Comparison of ENCODE assay signal across 8 cellular contexts in genomic region chr3:48472923-48473616, GRCh38. TPM values are rescaled to one million over a fixed set of nuclear protein-coding genes. Genes with fewer than 3 reads are reported as not detected.
DNase-seq lines count a peak whose midpoint lies in the region; ATAC-seq and TF ChIP-seq lines count a peak whose summit lies in the region.

No MANE protein-coding gene starts in this region.

- peaks cover 33% of the 10 kb centered on the region for H3K4me1 Mint-ChIP-seq in GM23338

- peaks cover 8% of the 10 kb centered on the region for H3K79me1 ChIP-seq in neuronal stem cell (ENCODE audit: low read depth, low read length)

- H2BK15ac ChIP-seq in neuronal stem cell (ENCODE audit: low read length), result peak overlapping the region; percentile 96

- H3K4me3 Mint-ChIP-seq in GM23338, result peak overlapping the region; percentile 91

- H3K36me3 ChIP-seq in ES-I3 (ENCODE audit: insufficient read depth, low read length) (no peaks in the 10 kb centered on the region), GM23338 (ENCODE audit: insufficient read depth) (0 out of 2 replicates have a peak, but pooled peaks cover 2% of the 10 kb centered on the region), gastroesophageal sphincter (peaks cover 0 to 45% of the 10 kb centered on the region in 2 donors), neuronal stem cell (replicated peaks in 1 of 2; ENCODE audit: control insufficient read depth in 2 of 2, insufficient read depth in 2 of 2, low read length in 2 of 2) (peaks cover 14 to 26% of the 10 kb centered on the region in 2 donors), subcutaneous abdominal adipose tissue (ENCODE audit: control insufficient read depth in 5 of 5, insufficient read depth in 5 of 5, low read length in 5 of 5) (peaks cover 0 to 37% (median 25%) of the 10 kb centered on the region in 5 donors)

- H3K4me2 ChIP-seq in GM23338, result peak overlapping the region; percentile 78
- peak overlapping the region; percentile 72 for H3K4me2 ChIP-seq in neuronal stem cell (ENCODE audit: insufficient read depth, low read length, poor library complexity, severe bottlenecking)

- no peak overlapping the region for H4K91ac ChIP-seq in neuronal stem cell (ENCODE audit: low read depth, low read length, poor library complexity)

- peak overlapping the region; percentile 81 for H3K9ac ChIP-seq in ES-I3 (ENCODE audit: low read depth, low read length)
- peak overlapping the region; percentile 64 for H3K9ac ChIP-seq in neuronal stem cell (ENCODE audit: low read depth, low read length, poor library complexity)
- peak overlapping the region; percentile 87 to 99 (median 94) for H3K9ac ChIP-seq in subcutaneous abdominal adipose tissue (ENCODE audit: low read length in 5 of 5)

- peak overlapping the region; percentile 73 for H2BK120ac ChIP-seq in neuronal stem cell (ENCODE audit: low read depth, low read length)

- peaks cover 11% of the 10 kb centered on the region; the same call in 1 of the 2 replicates for H3F3A ChIP-seq in GM23338 (replicated peaks; ENCODE audit: low read depth)

- no peak overlapping the region for H3K23ac ChIP-seq in neuronal stem cell (ENCODE audit: low read depth, low read length, poor library complexity)

- no peaks in the 10 kb centered on the region for H4K20me1 ChIP-seq in GM23338 (replicated peaks; ENCODE audit: insufficient read depth)

- peaks cover 28% of the 10 kb centered on the region for H3K27me3 Mint-ChIP-seq in GM23338 (ENCODE audit: insufficient read depth, low read depth, poor library complexity)

- DNase-seq in GM23338 (ENCODE audit: low spot score), result peak; percentile 99
- DNase-seq in Kasumi-1 (lab: John Stamatoyannopoulos, UW), result peak; percentile 97 to 98
- peak; percentile 98 for DNase-seq in SIG-M5 treated with dmso at 0.1 percent for 504 hours (lab: John Stamatoyannopoulos, UW; ENCODE audit: unreplicated experiment)
- peak; percentile 59 to 94 (median 78) for DNase-seq in activated naive CD4-positive, alpha-beta T cell (lab: John Stamatoyannopoulos, UW)
- DNase-seq in neuronal stem cell (ENCODE audit: low spot score), result peak; percentile 84

- WGBS in gastroesophageal sphincter (ENCODE audit: low coverage in 1 of 2), 2 donors, result 10 to 14% methylated on average over 1 to 8 of the region's 17 CpGs
- WGBS in neuronal stem cell (ENCODE audit: extremely low coverage in 2 of 2, insufficient read length in 2 of 2, insufficient replicate concordance in 1 of 2), 2 donors, result no CpG with 5 or more reads among the region's 17 CpGs

- peak overlapping the region; percentile 99 for H3K27ac Mint-ChIP-seq in GM23338

- ATAC-seq in GM23338 (peak; percentile 76), gastroesophageal sphincter (peak; percentile 94)

- peaks cover 24% of the 10 kb centered on the region for H3K79me2 ChIP-seq in GM23338 (replicated peaks; ENCODE audit: insufficient read depth)

- no peak overlapping the region for H3K14ac ChIP-seq in neuronal stem cell (ENCODE audit: low read length)

- H3K4ac ChIP-seq in neuronal stem cell (ENCODE audit: low read length), result no peak overlapping the region

- H2AFZ ChIP-seq in GM23338 (no peak overlapping the region; the same call in 1 of the 2 replicates), neuronal stem cell (ENCODE audit: low read length) (peak overlapping the region; percentile 84)

- TF ChIP-seq POLR2A in gastroesophageal sphincter (IDR thresholded peaks at IDR 0.05), result peak; percentile 48 to 50

- H3K27ac ChIP-seq in GM23338 (ENCODE audit: low read depth) (peak overlapping the region; percentile 98), gastroesophageal sphincter (peak overlapping the region; percentile 90 to 99 (median 95)), neuronal stem cell (replicated peaks; ENCODE audit: low read length) (peak overlapping the region; percentile 79), subcutaneous abdominal adipose tissue (ENCODE audit: low read depth, low read length) (peak overlapping the region; percentile 97)

- no peak overlapping the region for H2BK12ac ChIP-seq in neuronal stem cell (ENCODE audit: low read length)

- TF ChIP-seq CTCF in GM23338 (conservative IDR thresholded peaks at IDR 0.05; ENCODE audit: low read depth in 2 of 2), result peak; percentile 61 to 73
- peak in 3 of 4 experiments; percentile 44 to 62 (median 54) for TF ChIP-seq CTCF in gastroesophageal sphincter (IDR thresholded peaks at IDR 0.05)

- no peaks in the 10 kb centered on the region for H3K9me2 ChIP-seq in GM23338 (ENCODE audit: insufficient read depth)

- H3K9me3 ChIP-seq in ES-I3 (ENCODE audit: control insufficient read depth, insufficient read depth, low read length) (no peaks in the 10 kb centered on the region), gastroesophageal sphincter (no peaks in the 10 kb centered on the region), neuronal stem cell (replicated peaks in 1 of 2; ENCODE audit: control insufficient read depth in 2 of 2, insufficient read depth in 1 of 2, low read depth in 1 of 2, low read length in 2 of 2) (no peaks in the 10 kb centered on the region), subcutaneous abdominal adipose tissue (ENCODE audit: control insufficient read depth in 5 of 5, low read length in 5 of 5) (no peaks in the 10 kb centered on the region)

- peak overlapping the region; percentile 86 for H3K18ac ChIP-seq in neuronal stem cell (ENCODE audit: low read length)

- H3K36me3 Mint-ChIP-seq in GM23338 (ENCODE audit: low read depth), result peaks cover 24% of the 10 kb centered on the region

- peak overlapping the region; percentile 60 for H3K4me3 ChIP-seq in GM23338
- peak overlapping the region; percentile 69 to 75 for H3K4me3 ChIP-seq in gastroesophageal sphincter
- H3K4me3 ChIP-seq in neuronal stem cell (ENCODE audit: low read length in 2 of 2), result peak overlapping the region; percentile 76 to 81
- H3K4me3 ChIP-seq in subcutaneous abdominal adipose tissue (ENCODE audit: low read depth in 1 of 5, low read length in 5 of 5), result peak overlapping the region; percentile 83 to 99 (median 97)

- no peak overlapping the region for H4K8ac ChIP-seq in neuronal stem cell (ENCODE audit: low read depth, low read length)

- peak overlapping the region; percentile 56 for H2BK5ac ChIP-seq in neuronal stem cell (ENCODE audit: low read length)

- H3K4me1 ChIP-seq in ES-I3 (ENCODE audit: insufficient read depth, low read length) (peaks cover 14% of the 10 kb centered on the region), GM23338 (ENCODE audit: insufficient read depth) (peaks cover 26% of the 10 kb centered on the region), gastroesophageal sphincter (peaks cover 0 to 55% (median 45%) of the 10 kb centered on the region in 3 donors), neuronal stem cell (ENCODE audit: control insufficient read depth in 2 of 2, insufficient read depth in 1 of 2, low read depth in 1 of 2, low read length in 2 of 2) (peaks cover 11 to 14% of the 10 kb centered on the region in 2 donors), subcutaneous abdominal adipose tissue (ENCODE audit: control insufficient read depth in 5 of 5, insufficient read depth in 5 of 5, low read length in 5 of 5) (peaks cover 8 to 54% (median 47%) of the 10 kb centered on the region in 5 donors)

- no peak for TF ChIP-seq EP300 in gastroesophageal sphincter (IDR thresholded peaks at IDR 0.05)

- H3K27me3 ChIP-seq in GM23338 (ENCODE audit: insufficient read depth), result no peaks in the 10 kb centered on the region
- no peaks in the 10 kb centered on the region for H3K27me3 ChIP-seq in gastroesophageal sphincter
- no peaks in the 10 kb centered on the region for H3K27me3 ChIP-seq in neuronal stem cell (ENCODE audit: control insufficient read depth in 3 of 3, insufficient read depth in 3 of 3, low read depth in 1 of 3, low read length in 3 of 3)
- no peaks in the 10 kb centered on the region for H3K27me3 ChIP-seq in subcutaneous abdominal adipose tissue (ENCODE audit: control insufficient read depth in 5 of 5, insufficient read depth in 4 of 5, low read length in 5 of 5)

- H2AK5ac ChIP-seq in neuronal stem cell (ENCODE audit: low read depth, low read length), result peak overlapping the region; percentile 86

- H3K9me3 Mint-ChIP-seq in GM23338, result peaks cover 4% of the 10 kb centered on the region

TF ChIP-seq in GM23338, 12 proteins besides CTCF, POLR2A, EP300 and RAD21 (continues in another document):
- TF ChIP-seq POLR2AphosphoS5 (IDR thresholded peaks at IDR 0.05; ENCODE audit: low read depth) (peak; percentile 50), CREB1 (CRISPR knock-in tag; IDR thresholded peaks at IDR 0.05; ENCODE audit: low read depth) (peak; percentile 90), EZH2phosphoT487 (IDR thresholded peaks at IDR 0.05; ENCODE audit: unreplicated experiment) (no peak)

RNA-seq across cellular contexts. Expression of gene ATRIP, which starts 26.5 kb away (rescaled TPM):
- total RNA-seq in GM23338 (2014; rRNA removed; shearing (Covaris generic)), result 17.3 and 17.6 TPM in 2 replicates
- 5.8 and 6.1 TPM in 2 replicates for polyA plus RNA-seq in GM23338 (2016; fragmentation: Nextera tagmentation; extraction: Ambion mirVana)
- total RNA-seq in gastroesophageal sphincter, result 1 to 10 TPM; 3.0 to 6.8 (median 5.2) TPM
- polyA plus RNA-seq in neuronal stem cell (2013, experiment 1 of 2), result 12.1 TPM
- 12.0 TPM for polyA plus RNA-seq in neuronal stem cell (2013, experiment 2 of 2)

RNA-seq across cellular contexts. Expression of gene SHISA5, which starts 30.9 kb away (rescaled TPM):
- total RNA-seq in GM23338 (2014; rRNA removed; shearing (Covaris generic)), result 148 and 166 TPM in 2 replicates
- 146 and 167 TPM in 2 replicates for polyA plus RNA-seq in GM23338 (2016; fragmentation: Nextera tagmentation; extraction: Ambion mirVana)
- 100 to 1,000 TPM in 3 of 4 donors, 10 to 100 TPM in 1; 98.2 to 191 (median 122) TPM for total RNA-seq in gastroesophageal sphincter
- polyA plus RNA-seq in neuronal stem cell (2013, experiment 1 of 2), result 179 TPM
- polyA plus RNA-seq in neuronal stem cell (2013, experiment 2 of 2), result 192 TPM

RNA-seq across cellular contexts. Expression of gene TMA7, which starts 33.0 kb away (rescaled TPM):
- total RNA-seq in GM23338 (2014; rRNA removed; shearing (Covaris generic)), result 362 and 419 TPM in 2 replicates
- polyA plus RNA-seq in GM23338 (2016; fragmentation: Nextera tagmentation; extraction: Ambion mirVana), result 2,089 and 2,333 TPM in 2 replicates
- total RNA-seq in gastroesophageal sphincter, result 100 to 1,000 TPM; 200 to 329 (median 260) TPM
- polyA plus RNA-seq in neuronal stem cell (2013, experiment 1 of 2), result 841 TPM
- polyA plus RNA-seq in neuronal stem cell (2013, experiment 2 of 2), result 834 TPM

RNA-seq across cellular contexts. Expression of gene CCDC51, which starts 33.2 kb away (rescaled TPM):
- 24.1 and 28.9 TPM in 2 replicates for total RNA-seq in GM23338 (2014; rRNA removed; shearing (Covaris generic))
- polyA plus RNA-seq in GM23338 (2016; fragmentation: Nextera tagmentation; extraction: Ambion mirVana), result 20.8 and 22.2 TPM in 2 replicates
- 10 to 100 TPM; 10.2 to 32.6 (median 26.3) TPM for total RNA-seq in gastroesophageal sphincter
- polyA plus RNA-seq in neuronal stem cell (2013, experiment 1 of 2), result 11.8 TPM
- polyA plus RNA-seq in neuronal stem cell (2013, experiment 2 of 2), result 12.2 TPM

RNA-seq across cellular contexts. Expression of gene PLXNB1, which starts 43.2 kb away (rescaled TPM):
- 144 and 164 TPM in 2 replicates for total RNA-seq in GM23338 (2014; rRNA removed; shearing (Covaris generic))
- polyA plus RNA-seq in GM23338 (2016; fragmentation: Nextera tagmentation; extraction: Ambion mirVana), result 49.0 and 49.3 TPM in 2 replicates
- 100 to 1,000 TPM; 125 to 186 (median 147) TPM for total RNA-seq in gastroesophageal sphincter
- polyA plus RNA-seq in neuronal stem cell (2013, experiment 1 of 2), result 99.5 TPM
- 94.2 TPM for polyA plus RNA-seq in neuronal stem cell (2013, experiment 2 of 2)

Comparison
In these comparisons a context has a peak if more than half of its experiments do, and no peak if none do; other contexts are left out.
1. Peak in every context shown above with its lines: DNase-seq, ATAC-seq, H3K4me3 ChIP-seq and H3K27ac ChIP-seq.